33 cellular contexts compared by ENCODE assay signal in genomic region chr18:67654101-67654500, GRCh38.
"Had no signal": no experiment of that assay in that cellular context is flagged by ENCODE, and none has a peak within 500 bp of the region (broad histone marks: within the 10 kb centered on the region; RNA-seq: fewer than 3 reads in every experiment).

No MANE protein-coding gene starts in this region.

- H3K4me3 ChIP-seq: adrenal gland, body of pancreas, breast epithelium had no signal

- FAIRE-seq: astrocyte, TTC549 had no signal

- H3K36me3 ChIP-seq: adrenal gland, brain microvascular endothelial cell, breast epithelium had no signal

- H3K27me3 ChIP-seq: adrenal gland, body of pancreas, brain microvascular endothelial cell, breast epithelium had no signal

- H3K27ac ChIP-seq: adrenal gland, body of pancreas, brain microvascular endothelial cell, breast epithelium, VCaP had no signal

- H3K4me1 ChIP-seq: adrenal gland, body of pancreas, breast epithelium had no signal

- H3K9me3 ChIP-seq: adrenal gland, body of pancreas, breast epithelium had no signal

- DNase-seq: activated B cell treated with CpG ODN at 0.5 μM for 24 hours; activated CD4-positive, alpha-beta memory T cell treated with anti-CD3 and anti-CD28 coated beads for 36 hours; activated CD4-positive, alpha-beta T cell treated with anti-CD3 and anti-CD28 coated beads for 4 hours; activated CD4-positive, alpha-beta T cell treated with anti-CD3 and anti-CD28 coated beads, Interleukin-2, amount 10 ng/mL, durations not matched to agents 24 days and 14 days; activated CD4-positive, alpha-beta T cell treated with anti-CD3 and anti-CD28 coated beads, Interleukin-2, amount 50 U/mL, for 1 hour; activated CD4-positive, alpha-beta T cell treated with anti-CD3 and anti-CD28 coated beads, Interleukin-2, amount 50 U/mL, for 4 hours; activated CD4-positive, CD25-positive, alpha-beta regulatory T cell treated with anti-CD3 and anti-CD28 coated beads, Interleukin-2, amount 50 U/mL, for 72 hours; activated CD8-positive, alpha-beta memory T cell treated with anti-CD3 and anti-CD28 coated beads, Interleukin-2, amount 50 U/mL, for 4 hours; activated CD8-positive, alpha-beta T cell treated with anti-CD3 and anti-CD28 coated beads for 36 hours; activated effector memory CD4-positive, alpha-beta T cell treated with anti-CD3 and anti-CD28 coated beads, Interleukin-2, amount 50 U/mL, for 16 hours; activated gamma-delta T cell treated with Interleukin-2 at 50 U/mL for 16 hours; activated naive CD4-positive, alpha-beta T cell; activated naive CD4-positive, alpha-beta T cell treated with anti-CD3 and anti-CD28 coated beads for 36 hours; activated naive CD4-positive, alpha-beta T cell treated with anti-CD3 and anti-CD28 coated beads, Interleukin-2, amount 50 U/mL, for 16 hours; activated naive CD8-positive, alpha-beta T cell treated with anti-CD3 and anti-CD28 coated beads for 36 hours; activated T-cell treated with anti-CD3 and anti-CD28 coated beads for 4 hours; activated T-cell treated with anti-CD3 and anti-CD28 coated beads, Interleukin-2, amount 50 U/mL, for 1 hour; activated T-cell treated with anti-CD3 and anti-CD28 coated beads, Interleukin-2, amount 50 U/mL, for 4 hours; activated T-cell treated with anti-CD3 and anti-CD28 coated beads, Interleukin-2, amount 50 U/mL, for 72 hours; adrenal gland; amniotic stem cell; aorta; body of pancreas; brain microvascular endothelial cell; central memory CD4-positive, alpha-beta T cell; T-helper 2 cell; T-helper 9 cell had no signal

- ATAC-seq: activated CD8-positive, alpha-beta T cell treated with anti-CD3 and anti-CD28 coated beads for 36 hours; activated naive CD4-positive, alpha-beta T cell treated with anti-CD3 and anti-CD28 coated beads, Interleukin-2, amount 50 U/mL, for 72 hours; activated T-cell treated with anti-CD3 and anti-CD28 coated beads, Interleukin-2, amount 50 U/mL, for 4 hours; activated T-cell treated with anti-CD3 and anti-CD28 coated beads, Interleukin-2, amount 50 U/mL, for 72 hours; activated T-helper 17 cell treated with anti-CD3 and anti-CD28 coated beads, Interleukin-2, amount 50 U/mL, for 72 hours; body of pancreas had no signal
